Comparison of ENCODE assay signal across 1 cellular context in the genomic region with DNA sequence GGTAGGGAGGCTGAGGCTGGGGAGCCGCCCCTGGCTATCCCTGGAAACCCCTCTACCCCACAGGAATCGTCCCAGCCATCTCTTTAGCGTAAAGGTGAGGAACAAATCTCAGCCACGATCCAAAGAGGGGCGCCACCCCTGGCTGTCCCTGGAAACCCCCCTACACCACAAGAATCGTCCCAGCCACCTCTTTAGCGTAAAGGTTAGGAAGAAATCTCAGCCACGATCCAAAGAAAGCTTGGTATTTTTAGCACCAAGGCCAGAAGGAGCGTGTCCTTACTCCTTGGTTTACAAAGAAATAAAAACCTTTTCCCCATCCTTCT.
TF ChIP-seq lines count a peak whose summit lies in the region.

No MANE protein-coding gene starts in this region.

TF ChIP-seq in K562, 482 proteins besides CTCF, POLR2A, EP300 and RAD21 (continued from another document):
- TF ChIP-seq, protein P1, sequence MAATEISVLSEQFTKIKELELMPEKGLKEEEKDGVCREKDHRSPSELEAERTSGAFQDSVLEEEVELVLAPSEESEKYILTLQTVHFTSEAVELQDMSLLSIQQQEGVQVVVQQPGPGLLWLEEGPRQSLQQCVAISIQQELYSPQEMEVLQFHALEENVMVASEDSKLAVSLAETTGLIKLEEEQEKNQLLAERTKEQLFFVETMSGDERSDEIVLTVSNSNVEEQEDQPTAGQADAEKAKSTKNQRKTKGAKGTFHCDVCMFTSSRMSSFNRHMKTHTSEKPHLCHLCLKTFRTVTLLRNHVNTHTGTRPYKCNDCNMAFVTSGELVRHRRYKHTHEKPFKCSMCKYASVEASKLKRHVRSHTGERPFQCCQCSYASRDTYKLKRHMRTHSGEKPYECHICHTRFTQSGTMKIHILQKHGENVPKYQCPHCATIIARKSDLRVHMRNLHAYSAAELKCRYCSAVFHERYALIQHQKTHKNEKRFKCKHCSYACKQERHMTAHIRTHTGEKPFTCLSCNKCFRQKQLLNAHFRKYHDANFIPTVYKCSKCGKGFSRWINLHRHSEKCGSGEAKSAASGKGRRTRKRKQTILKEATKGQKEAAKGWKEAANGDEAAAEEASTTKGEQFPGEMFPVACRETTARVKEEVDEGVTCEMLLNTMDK (IDR thresholded peaks at IDR 0.05; ENCODE audit: borderline replicate concordance, insufficient read depth, low read depth, low read length, poor library complexity, severe bottlenecking), result peak; percentile 38
- peak; percentile 94 for TF ChIP-seq PHF21A (IDR thresholded peaks at IDR 0.05; ENCODE audit: borderline replicate concordance, low read depth)
- TF ChIP-seq RBFOX2 (IDR thresholded peaks at IDR 0.05; ENCODE audit: low read depth, low read length), result no peak
- no peak for TF ChIP-seq ZNF140 (CRISPR knock-in tag; IDR thresholded peaks at IDR 0.05)
- peak in 1 of 2 experiments; percentile 43; a peak in 1 of 4 replicates for TF ChIP-seq HDAC1 (IDR thresholded peaks at IDR 0.05)
- no peak for TF ChIP-seq PML (IDR thresholded peaks at IDR 0.05; ENCODE audit: low read length)
- no peak for TF ChIP-seq FUS (optimal IDR thresholded peaks at IDR 0.05; ENCODE audit: low read depth, low read length)
- no peak for TF ChIP-seq ZNF316 (IDR thresholded peaks at IDR 0.05)
TF ChIP-seq in K562: peak in this region for 8.
